11 cellular contexts compared by ENCODE assay signal in genomic region chr3:4503050-4503449, GRCh38. TPM values are rescaled to one million over a fixed set of nuclear protein-coding genes. Genes with fewer than 3 reads are reported as not detected.
DNase-seq lines count a peak whose midpoint lies in the region; ATAC-seq and TF ChIP-seq lines count a peak whose summit lies in the region.
"Had no signal": no experiment of that assay in that cellular context is flagged by ENCODE, and none has a peak within 500 bp of the region (broad histone marks: within the 10 kb centered on the region; RNA-seq: fewer than 3 reads in every experiment).

No MANE protein-coding gene starts in this region.

- CTCF ChIA-PET in CD8-positive, alpha-beta T cell (lab: Charles Lee) = interaction anchor here (1.5 kb wide), 1 partner anchor 10 kb away, joined by 5 read pairs; the partner anchor contains the start of gene ITPR1
- CTCF ChIA-PET in MCF 10A (lab: Yijun Ruan, JAX) = interaction anchor here (1.7 kb wide), 1 partner anchor 131 kb away, joined by 5 read pairs; no protein-coding TSS in a partner anchor

- H3K27me3 ChIP-seq in CD8-positive, alpha-beta T cell (ENCODE audit: insufficient read depth, low read length) = no peaks in the 10 kb centered on the region
- no peaks in the 10 kb centered on the region for H3K27me3 ChIP-seq in adrenal gland
- no peaks in the 10 kb centered on the region for H3K27me3 ChIP-seq in effector memory CD4-positive, alpha-beta T cell (replicated peaks; ENCODE audit: control insufficient read depth, insufficient read depth, low read length, poor library complexity, severe bottlenecking)

- no peaks in the 10 kb centered on the region for H3K27me3 Mint-ChIP-seq in CD8-positive, alpha-beta T cell (ENCODE audit: low read depth)
- no peaks in the 10 kb centered on the region for H3K27me3 Mint-ChIP-seq in MCF 10A (ENCODE audit: insufficient read depth, unreplicated experiment)

- intact Hi-C loops in CD8-positive, alpha-beta T cell (cut with DNase I, micrococcal nuclease) = loop anchor here in 1 of 2 experiments (10.0 kb wide), 1 partner anchor 322 kb away; no protein-coding TSS in a partner anchor
- intact Hi-C loops in adrenal gland (cut with DNase I) = loop anchor here in 1 of 2 donors (10.0 kb wide), 1 partner anchor 72 kb away; no protein-coding TSS in a partner anchor
- intact Hi-C loops in MCF 10A (cut with micrococcal nuclease) = no loop called here

- H3K27ac ChIP-seq in CD8-positive, alpha-beta T cell (ENCODE audit: low read depth, low read length) = no peak overlapping the region
- peak overlapping the region in 4 of 5 donors; percentile 38 to 87 (median 68) for H3K27ac ChIP-seq in adrenal gland
- H3K27ac ChIP-seq in effector memory CD4-positive, alpha-beta T cell (ENCODE audit: insufficient read depth, low read length, poor library complexity, severe bottlenecking) = no peak overlapping the region
- H3K27ac ChIP-seq: epithelial cell of prostate had no signal

- peaks cover 35% of the 10 kb centered on the region for H3K36me3 Mint-ChIP-seq in CD8-positive, alpha-beta T cell
- H3K36me3 Mint-ChIP-seq in MCF 10A (ENCODE audit: insufficient read depth, unreplicated experiment) = no peaks in the 10 kb centered on the region

- H3K4me1 ChIP-seq in CD8-positive, alpha-beta T cell (ENCODE audit: insufficient read depth, low read length) = peaks cover 15% of the 10 kb centered on the region
- peaks cover 20 to 43% of the 10 kb centered on the region in 2 donors for H3K4me1 ChIP-seq in adrenal gland (replicated peaks in 1 of 2)
- H3K4me1 ChIP-seq in effector memory CD4-positive, alpha-beta T cell (ENCODE audit: control insufficient read depth, insufficient read depth, low read length, poor library complexity, severe bottlenecking) = no peaks in the 10 kb centered on the region

- POLR2A ChIA-PET in CD8-positive, alpha-beta T cell (lab: Charles Lee) = interaction anchor here (0.7 to 2.0 kb wide), 2 partner anchors 10 to 17 kb away, joined by 4 to 19 read pairs; partner anchors contain the start of gene ITPR1
- POLR2A ChIA-PET in MCF 10A (lab: Yijun Ruan, JAX) = no interaction called here

- no peak for TF ChIP-seq CTCF in CD8-positive, alpha-beta T cell (IDR thresholded peaks at IDR 0.05)
- TF ChIP-seq CTCF in adrenal gland (IDR thresholded peaks at IDR 0.05) = no peak
- TF ChIP-seq CTCF in MCF 10A (IDR thresholded peaks at IDR 0.05; ENCODE audit: unreplicated experiment) = no peak

- TF ChIP-seq POLR2A in adrenal gland (IDR thresholded peaks at IDR 0.05) = no peak

- H3K27ac Mint-ChIP-seq in CD8-positive, alpha-beta T cell = peak overlapping the region; percentile 94
- no peak overlapping the region for H3K27ac Mint-ChIP-seq in MCF 10A (ENCODE audit: low read depth, unreplicated experiment)

- no peaks in the 10 kb centered on the region for H3K9me3 Mint-ChIP-seq in CD8-positive, alpha-beta T cell
- no peaks in the 10 kb centered on the region for H3K9me3 Mint-ChIP-seq in MCF 10A (ENCODE audit: unreplicated experiment)

- H3K9me3 ChIP-seq in CD8-positive, alpha-beta T cell (ENCODE audit: low read length) = no peaks in the 10 kb centered on the region
- no peaks in the 10 kb centered on the region for H3K9me3 ChIP-seq in adrenal gland (replicated peaks in 1 of 3)
- H3K9me3 ChIP-seq in effector memory CD4-positive, alpha-beta T cell (ENCODE audit: control insufficient read depth, low read length) = no peaks in the 10 kb centered on the region

- no TSS peak for BruUV-seq in MCF 10A (replicated peaks; lab: Mats Ljungman, UMichigan)

- H3K36me3 ChIP-seq in CD8-positive, alpha-beta T cell (ENCODE audit: insufficient read depth, low read length) = no peaks in the 10 kb centered on the region
- no peaks in the 10 kb centered on the region for H3K36me3 ChIP-seq in adrenal gland (replicated peaks in 1 of 2)
- H3K36me3 ChIP-seq in effector memory CD4-positive, alpha-beta T cell (ENCODE audit: control insufficient read depth, insufficient read depth, low read length) = peaks cover 17% of the 10 kb centered on the region

- H3K4me3 ChIP-seq in CD8-positive, alpha-beta T cell (ENCODE audit: low read depth, low read length) = no peak overlapping the region
- H3K4me3 ChIP-seq in adrenal gland = no peak overlapping the region
- no peak overlapping the region for H3K4me3 ChIP-seq in effector memory CD4-positive, alpha-beta T cell (ENCODE audit: insufficient read depth, low read depth, low read length, poor library complexity, severe bottlenecking)

- no peak for DNase-seq in CD8-positive, alpha-beta T cell
- DNase-seq in adrenal gland (no peak), HuH-7.5 (ENCODE audit: low spot score) (no peak), T-helper 1 cell (no peak), MCF 10A (ENCODE audit: unreplicated experiment) (no peak)
- DNase-seq in effector memory CD4-positive, alpha-beta T cell = no peak

- no peak overlapping the region for H3K4me3 Mint-ChIP-seq in CD8-positive, alpha-beta T cell
- H3K4me3 Mint-ChIP-seq in MCF 10A (ENCODE audit: unreplicated experiment) = no peak overlapping the region
- H3K4me3 Mint-ChIP-seq: CD14-positive monocyte had no signal

- 72 to 79% (median 77%) methylated on average over 5 of the region's 5 CpGs for WGBS in adrenal gland, 4 donors

- H3K4me1 Mint-ChIP-seq in CD8-positive, alpha-beta T cell (ENCODE audit: low read depth) = peaks cover 52% of the 10 kb centered on the region
- peaks cover 19% of the 10 kb centered on the region for H3K4me1 Mint-ChIP-seq in MCF 10A (ENCODE audit: insufficient read depth, unreplicated experiment)

- ATAC-seq in CD8-positive, alpha-beta T cell = no peak
- ATAC-seq in GM19397 (IDR thresholded peaks at IDR 0.05; ENCODE audit: unreplicated experiment) (peak; percentile 45), HG03064 (IDR thresholded peaks at IDR 0.05; ENCODE audit: low read depth, unreplicated experiment) (peak; percentile 39)
- ATAC-seq: Panc1 had no signal

RNA-seq across cellular contexts. Expression of gene ITPR1, which starts 9.9 kb away (rescaled TPM):
- total RNA-seq in CD8-positive, alpha-beta T cell = 10 to 100 TPM; 57.5 to 62.3 TPM
- total RNA-seq in adrenal gland (100 to 1,000 TPM in 1 of 8 donors, 10 to 100 TPM in 7; 55.8 to 110 (median 82.0) TPM), MCF 10A (2022) (7.5 and 14.3 TPM in 2 replicates)
- polyA plus RNA-seq in adrenal gland = 10 to 100 TPM; 21.6 to 71.4 (median 24.9) TPM

RNA-seq across cellular contexts. Expression of gene SUMF1, which starts 36.0 kb away (rescaled TPM):
- 1 to 10 TPM; 7.6 to 7.8 TPM for total RNA-seq in CD8-positive, alpha-beta T cell
- total RNA-seq in adrenal gland = 100 to 1,000 TPM in 1 of 8 donors, 10 to 100 TPM in 7; 27.0 to 109 (median 41.7) TPM
- 10 to 100 TPM in 2 of 3 donors, 1 to 10 TPM in 1; 8.0 to 23.3 (median 11.5) TPM for polyA plus RNA-seq in adrenal gland
- total RNA-seq in MCF 10A (2022) = 11.8 and 18.9 TPM in 2 replicates

Comparison
In these comparisons a context has a peak if more than half of its experiments do, and no peak if none do; other contexts are left out.
1. H3K27ac ChIP-seq: peak in adrenal gland (4 of 5); none in CD8-positive, alpha-beta T cell (single experiment) and effector memory CD4-positive, alpha-beta T cell (single experiment).